12 cellular contexts compared by ENCODE assay signal in the genomic region with DNA sequence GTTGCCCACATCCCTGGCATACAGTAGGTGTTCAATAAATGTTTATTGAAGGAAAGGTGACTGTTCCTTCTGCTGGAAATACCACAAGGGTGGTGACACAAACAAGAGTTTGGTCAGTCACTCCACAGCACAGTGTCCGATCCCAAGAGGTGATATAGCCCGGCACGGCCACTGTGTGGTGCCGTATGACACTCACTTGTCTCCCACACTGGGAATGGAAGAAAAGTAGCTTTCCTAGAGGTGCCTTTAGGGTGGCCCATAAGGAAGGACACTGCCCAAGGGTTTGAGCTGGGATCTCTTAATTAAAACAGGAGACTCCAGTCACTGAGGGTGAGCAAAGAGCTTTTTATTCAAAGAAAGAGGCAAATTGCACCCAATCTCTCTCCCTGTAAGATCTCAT. TPM values are rescaled to one million over a fixed set of nuclear protein-coding genes. Genes with fewer than 3 reads are reported as not detected.
DNase-seq lines count a peak whose midpoint lies in the region; ATAC-seq, FAIRE-seq and TF ChIP-seq lines count a peak whose summit lies in the region.
"Had no signal": no experiment of that assay in that cellular context is flagged by ENCODE, and none has a peak within 500 bp of the region (broad histone marks: within the 10 kb centered on the region; RNA-seq: fewer than 3 reads in every experiment).

No MANE protein-coding gene starts in this region.

- intact Hi-C loops in pancreas (cut with DNase I) = loop anchor here (2.0 to 10.0 kb wide), 3 partner anchors 380 to 384 kb away; no protein-coding TSS in a partner anchor
- intact Hi-C loops in activated T-helper 1 cell treated with anti-CD3 and anti-CD28 coated beads, Interleukin-12 subunit alpha, Interleukin-12 subunit beta, Interleukin-2, Interleukin-4 antibody, amounts not matched to agents 30 ng/mL and 10 ng/mL and 1 ng/mL, durations not matched to agents 14 hours and 24 hours and 36 hours (cut with micrococcal nuclease) = loop anchor here (1.0 kb wide), 2 partner anchors 382 to 592 kb away; no protein-coding TSS in a partner anchor

- H3K4me3 Mint-ChIP-seq in activated T-helper 1 cell treated with anti-CD3 and anti-CD28 coated beads, Interleukin-12 subunit alpha, Interleukin-12 subunit beta, Interleukin-2, Interleukin-4 antibody, amounts not matched to agents 30 ng/mL and 10 ng/mL and 1 ng/mL, durations not matched to agents 14 hours and 24 hours and 36 hours = no peak overlapping the region
- H3K4me3 Mint-ChIP-seq: activated CD4-positive, alpha-beta memory T cell treated with anti-CD3 and anti-CD28 coated beads, Interleukin-2, amount 10 ng/mL, durations not matched to agents 7 days and 5 days had no signal

- no peaks in the 10 kb centered on the region for H3K27me3 ChIP-seq in OCI-LY1 (ENCODE audit: insufficient read depth, low read length)
- H3K27me3 ChIP-seq in pancreas = no peaks in the 10 kb centered on the region

- H3K9me3 ChIP-seq in OCI-LY1 (ENCODE audit: low read length) (no peaks in the 10 kb centered on the region; the same call in 1 of the 2 replicates), pancreas (no peaks in the 10 kb centered on the region)

- no peak overlapping the region for H3K27ac Mint-ChIP-seq in activated T-helper 1 cell treated with anti-CD3 and anti-CD28 coated beads, Interleukin-12 subunit alpha, Interleukin-12 subunit beta, Interleukin-2, Interleukin-4 antibody, amounts not matched to agents 30 ng/mL and 10 ng/mL and 1 ng/mL, durations not matched to agents 14 hours and 24 hours and 36 hours
- H3K27ac Mint-ChIP-seq: activated CD4-positive, alpha-beta memory T cell treated with anti-CD3 and anti-CD28 coated beads, Interleukin-2, amount 10 ng/mL, durations not matched to agents 7 days and 5 days had no signal

- WGBS in pancreas, 2 donors = 55 to 56% methylated on average over 4 of the region's 4 CpGs

- no peaks in the 10 kb centered on the region for H4K20me1 ChIP-seq in OCI-LY1 (ENCODE audit: insufficient read depth, low read length)

- H3K4me1 ChIP-seq in OCI-LY1 (ENCODE audit: insufficient read depth, low read length, severe bottlenecking) (no peaks in the 10 kb centered on the region), pancreas (no peaks in the 10 kb centered on the region)

- H3K4me3 ChIP-seq in OCI-LY1 (ENCODE audit: low read depth, low read length, poor library complexity, severe bottlenecking) = no peak overlapping the region
- H3K4me3 ChIP-seq in pancreas = no peak overlapping the region

- no peak overlapping the region for H2AFZ ChIP-seq in OCI-LY1 (ENCODE audit: low read length)

- no peaks in the 10 kb centered on the region for H3K36me3 Mint-ChIP-seq in activated T-helper 1 cell treated with anti-CD3 and anti-CD28 coated beads, Interleukin-12 subunit alpha, Interleukin-12 subunit beta, Interleukin-2, Interleukin-4 antibody, amounts not matched to agents 30 ng/mL and 10 ng/mL and 1 ng/mL, durations not matched to agents 14 hours and 24 hours and 36 hours (ENCODE audit: low read depth)

- H3K27ac ChIP-seq in OCI-LY1 (ENCODE audit: low read depth, low read length, poor library complexity, severe bottlenecking) (no peak overlapping the region), pancreas (no peak overlapping the region)

- peak; percentile 41 for TF ChIP-seq CTCF in GM12873 (IDR thresholded peaks at IDR 0.05; ENCODE audit: insufficient read depth, low read depth, low read length, missing control alignments)
- peak; percentile 45 for TF ChIP-seq CTCF in OCI-LY1 (IDR thresholded peaks at IDR 0.05; ENCODE audit: low read length)
- TF ChIP-seq CTCF in pancreas (IDR thresholded peaks at IDR 0.05) = no peak

- no peak overlapping the region for H3K4me2 ChIP-seq in OCI-LY1 (ENCODE audit: low read length)

- no peaks in the 10 kb centered on the region for H3K4me1 Mint-ChIP-seq in activated T-helper 1 cell treated with anti-CD3 and anti-CD28 coated beads, Interleukin-12 subunit alpha, Interleukin-12 subunit beta, Interleukin-2, Interleukin-4 antibody, amounts not matched to agents 30 ng/mL and 10 ng/mL and 1 ng/mL, durations not matched to agents 14 hours and 24 hours and 36 hours (ENCODE audit: low read depth)
- H3K4me1 Mint-ChIP-seq: activated CD4-positive, alpha-beta memory T cell treated with anti-CD3 and anti-CD28 coated beads, Interleukin-2, amount 10 ng/mL, durations not matched to agents 7 days and 5 days had no signal

- H3K79me2 ChIP-seq in OCI-LY1 (ENCODE audit: insufficient read depth, low read length) = no peaks in the 10 kb centered on the region

- DNase-seq in pancreas = no peak
- no peak for DNase-seq in activated T-helper 1 cell treated with anti-CD3 and anti-CD28 coated beads, Interleukin-12 subunit alpha, Interleukin-12 subunit beta, Interleukin-2, Interleukin-4 antibody, amounts not matched to agents 30 ng/mL and 10 ng/mL and 1 ng/mL, durations not matched to agents 14 hours and 24 hours and 36 hours (ENCODE audit: low spot score)
- DNase-seq in T-helper 2 cell = no peak
- DNase-seq: activated CD4-positive, alpha-beta memory T cell treated with anti-CD3 and anti-CD28 coated beads, Interleukin-2, amount 10 ng/mL, durations not matched to agents 7 days and 5 days; cortex of kidney; NCI-H2227 treated with DMSO at 0.1 percent for 48 hours had no signal

- H3K9me2 ChIP-seq in OCI-LY1 (ENCODE audit: low read depth, low read length) = no peaks in the 10 kb centered on the region

- peaks cover 2% of the 10 kb centered on the region for H3K27me3 Mint-ChIP-seq in activated T-helper 1 cell treated with anti-CD3 and anti-CD28 coated beads, Interleukin-12 subunit alpha, Interleukin-12 subunit beta, Interleukin-2, Interleukin-4 antibody, amounts not matched to agents 30 ng/mL and 10 ng/mL and 1 ng/mL, durations not matched to agents 14 hours and 24 hours and 36 hours (ENCODE audit: insufficient read depth)

- H3K36me3 ChIP-seq in OCI-LY1 (ENCODE audit: insufficient read depth, low read length) (no peaks in the 10 kb centered on the region), pancreas (no peaks in the 10 kb centered on the region)

- no peaks in the 10 kb centered on the region for H3K9me3 Mint-ChIP-seq in activated T-helper 1 cell treated with anti-CD3 and anti-CD28 coated beads, Interleukin-12 subunit alpha, Interleukin-12 subunit beta, Interleukin-2, Interleukin-4 antibody, amounts not matched to agents 30 ng/mL and 10 ng/mL and 1 ng/mL, durations not matched to agents 14 hours and 24 hours and 36 hours
- H3K9me3 Mint-ChIP-seq: activated CD4-positive, alpha-beta memory T cell treated with anti-CD3 and anti-CD28 coated beads, Interleukin-2, amount 10 ng/mL, durations not matched to agents 7 days and 5 days had no signal

- ATAC-seq in esophagus mucosa (peak; percentile 68), pancreas (peak; percentile 38 to 72 (median 58)), HG03175 (IDR thresholded peaks at IDR 0.05; ENCODE audit: unreplicated experiment) (no peak), HG02571 (IDR thresholded peaks at IDR 0.05; ENCODE audit: unreplicated experiment) (no peak)

- H3K9ac ChIP-seq in OCI-LY1 (ENCODE audit: low read length) = no peak overlapping the region

- no peak for FAIRE-seq in pancreas (lab: Jason Lieb, UNC)

- no peaks in the 10 kb centered on the region for H3F3A ChIP-seq in OCI-LY1 (ENCODE audit: insufficient read depth, low read length)

RNA-seq across cellular contexts. Expression of a gene that starts 40.5 kb away (rescaled TPM):
- total RNA-seq in esophagus mucosa = not detected
- not detected for total RNA-seq in pancreas
- polyA plus RNA-seq in pancreas = not detected
- total RNA-seq in activated T-helper 1 cell treated with anti-CD3 and anti-CD28 coated beads, Interleukin-12 subunit alpha, Interleukin-12 subunit beta, Interleukin-2, Interleukin-4 antibody, amounts not matched to agents 30 ng/mL and 10 ng/mL and 1 ng/mL, durations not matched to agents 14 hours and 24 hours and 36 hours = not detected in 2 replicates
- total RNA-seq: activated CD4-positive, alpha-beta memory T cell treated with anti-CD3 and anti-CD28 coated beads, Interleukin-2, amount 10 ng/mL, durations not matched to agents 7 days and 5 days; mononuclear cell had no signal

RNA-seq across cellular contexts. Expression of a gene that starts 53.2 kb away (rescaled TPM):
- total RNA-seq in esophagus mucosa (10.1 TPM), pancreas (10 to 100 TPM in 1 of 6 donors, 1 to 10 TPM in 5; 4.3 to 11.2 (median 6.2) TPM)
- polyA plus RNA-seq in pancreas = 10 to 100 TPM; 15.7 to 20.0 TPM
- total RNA-seq in activated T-helper 1 cell treated with anti-CD3 and anti-CD28 coated beads, Interleukin-12 subunit alpha, Interleukin-12 subunit beta, Interleukin-2, Interleukin-4 antibody, amounts not matched to agents 30 ng/mL and 10 ng/mL and 1 ng/mL, durations not matched to agents 14 hours and 24 hours and 36 hours = 8.6 and 10.0 TPM in 2 replicates

Comparison
In these comparisons a context has a peak if more than half of its experiments do, and no peak if none do; other contexts are left out.
1. CTCF ChIP-seq: peak in GM12873 (single experiment) and OCI-LY1 (single experiment); none in pancreas (0 of 4).
2. ATAC-seq: peak in esophagus mucosa (single experiment) and pancreas (4 of 4); none in HG03175 (single experiment) and HG02571 (single experiment).